ENCODE assay signal across 8 cellular contexts in the genomic region with DNA sequence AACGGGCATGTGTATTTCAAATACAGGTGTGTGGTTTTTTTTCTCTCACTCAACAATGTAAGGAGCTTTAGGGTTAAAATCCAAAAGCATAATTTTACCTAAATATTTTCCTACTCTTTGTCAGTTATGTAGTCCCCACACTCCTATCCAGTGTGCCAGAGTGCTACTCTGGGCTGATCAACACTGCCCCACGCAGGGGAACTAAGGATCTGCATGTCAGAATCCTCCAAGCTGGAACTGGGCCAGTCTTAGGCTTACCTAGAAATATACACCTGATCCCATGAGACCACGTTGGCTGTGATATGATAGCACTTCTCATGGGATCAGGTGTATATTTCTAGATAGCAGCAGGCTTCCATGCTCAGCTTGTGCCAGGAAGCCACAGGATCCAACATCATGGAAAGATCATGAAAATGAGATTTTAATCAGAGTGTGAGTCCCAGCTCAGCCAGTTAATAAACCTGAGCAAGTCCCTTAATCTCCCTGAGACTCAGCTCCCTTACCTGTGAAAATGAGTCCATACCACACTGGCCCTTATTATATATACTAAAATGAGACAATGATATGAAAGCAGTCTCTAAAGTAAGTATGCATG. TPM values are rescaled to one million over a fixed set of nuclear protein-coding genes. Genes with fewer than 3 reads are reported as not detected.
DNase-seq lines count a peak whose midpoint lies in the region; ATAC-seq and TF ChIP-seq lines count a peak whose summit lies in the region.

No MANE protein-coding gene starts in this region.

- TF ChIP-seq CTCF in right lobe of liver (IDR thresholded peaks at IDR 0.05) (peak; percentile 46 to 72 (median 56)), coronary artery (IDR thresholded peaks at IDR 0.05) (no peak)

- no peaks in the 10 kb centered on the region for H3K27me3 ChIP-seq in right lobe of liver

- H3K36me3 ChIP-seq in right lobe of liver, result no peaks in the 10 kb centered on the region

- H3K9me3 ChIP-seq in right lobe of liver, result no peaks in the 10 kb centered on the region

- H3K4me3 ChIP-seq in right lobe of liver (no peak overlapping the region), coronary artery (no peak overlapping the region)

- POLR2A ChIA-PET in activated naive CD8-positive, alpha-beta T cell treated with anti-CD3 and anti-CD28 coated beads, Interleukin-2, amount 10 ng/mL, durations not matched to agents 7 days and 5 days (lab: Charles Lee), result interaction anchor here (1.0 kb wide), 1 partner anchor 11 kb away, joined by 4 read pairs; no protein-coding TSS in a partner anchor

- peak; percentile 58 for DNase-seq in DMS153 (lab: John Stamatoyannopoulos, UW)
- peak; percentile 7 for DNase-seq in NOMO-1 treated with DMSO at 0.1 percent for 48 hours (lab: John Stamatoyannopoulos, UW; ENCODE audit: unreplicated experiment)
- peak; percentile 62 for DNase-seq in activated naive CD8-positive, alpha-beta T cell treated with anti-CD3 and anti-CD28 coated beads, Interleukin-2, amount 10 ng/mL, durations not matched to agents 7 days and 5 days
- DNase-seq in right lobe of liver, result peak in 2 of 3 donors; percentile 26 to 70
- no peak for DNase-seq in NCI-H1048 (lab: John Stamatoyannopoulos, UW)
- no peak for DNase-seq in coronary artery (ENCODE audit: low spot score)

- intact Hi-C loops in right lobe of liver (cut with DNase I), result no loop called here

- no peak overlapping the region for H3K27ac Mint-ChIP-seq in activated naive CD8-positive, alpha-beta T cell treated with anti-CD3 and anti-CD28 coated beads, Interleukin-2, amount 10 ng/mL, durations not matched to agents 7 days and 5 days

- H3K27me3 Mint-ChIP-seq in activated naive CD8-positive, alpha-beta T cell treated with anti-CD3 and anti-CD28 coated beads, Interleukin-2, amount 10 ng/mL, durations not matched to agents 7 days and 5 days, result no peaks in the 10 kb centered on the region

- no peak overlapping the region for H3K27ac ChIP-seq in right lobe of liver
- no peak overlapping the region for H3K27ac ChIP-seq in coronary artery

- H3K9me3 Mint-ChIP-seq in activated naive CD8-positive, alpha-beta T cell treated with anti-CD3 and anti-CD28 coated beads, Interleukin-2, amount 10 ng/mL, durations not matched to agents 7 days and 5 days, result no peaks in the 10 kb centered on the region

- ATAC-seq in GM19438 (IDR thresholded peaks at IDR 0.05; ENCODE audit: low read depth, unreplicated experiment) (peak; percentile 53), HG03460 (IDR thresholded peaks at IDR 0.05; ENCODE audit: unreplicated experiment) (peak; percentile 53), right lobe of liver (peak; percentile 66 to 93 (median 88))
- peak; percentile 85 for ATAC-seq in activated naive CD8-positive, alpha-beta T cell treated with anti-CD3 and anti-CD28 coated beads, Interleukin-2, amount 10 ng/mL, durations not matched to agents 7 days and 5 days (ENCODE audit: low read depth)

- no peak overlapping the region for H3K4me3 Mint-ChIP-seq in activated naive CD8-positive, alpha-beta T cell treated with anti-CD3 and anti-CD28 coated beads, Interleukin-2, amount 10 ng/mL, durations not matched to agents 7 days and 5 days

- TF ChIP-seq POLR2A in right lobe of liver (IDR thresholded peaks at IDR 0.05), result no peak

- peaks cover 25% of the 10 kb centered on the region for H3K4me1 Mint-ChIP-seq in activated naive CD8-positive, alpha-beta T cell treated with anti-CD3 and anti-CD28 coated beads, Interleukin-2, amount 10 ng/mL, durations not matched to agents 7 days and 5 days

- WGBS in right lobe of liver (ENCODE audit: insufficient coverage, low coverage, low lambda C conversion rate, missing lambda C conversion rate), result 40% methylated on average over 3 of the region's 3 CpGs

- peaks cover 6% of the 10 kb centered on the region for H3K36me3 Mint-ChIP-seq in activated naive CD8-positive, alpha-beta T cell treated with anti-CD3 and anti-CD28 coated beads, Interleukin-2, amount 10 ng/mL, durations not matched to agents 7 days and 5 days

- no peaks in the 10 kb centered on the region for H3K4me1 ChIP-seq in right lobe of liver

RNA-seq across cellular contexts. Expression of gene CCDC141, which starts 29.7 kb away (rescaled TPM):
- total RNA-seq in activated naive CD8-positive, alpha-beta T cell treated with anti-CD3 and anti-CD28 coated beads, Interleukin-2, amount 10 ng/mL, durations not matched to agents 7 days and 5 days, result 10 to 100 TPM; 11.8 to 15.0 TPM
- total RNA-seq in right lobe of liver, result under 1 TPM; 0.20 to 0.98 (median 0.58) TPM

Comparison
In these comparisons a context has a peak if more than half of its experiments do, and no peak if none do; other contexts are left out.
1. DNase-seq: peak in DMS153 (single experiment), NOMO-1 treated with DMSO at 0.1 percent for 48 hours (single experiment), activated naive CD8-positive, alpha-beta T cell treated with anti-CD3 and anti-CD28 coated beads, Interleukin-2, amount 10 ng/mL, durations not matched to agents 7 days and 5 days (single experiment) and right lobe of liver (2 of 3); none in NCI-H1048 (single experiment) and coronary artery (single experiment).
2. RNA of gene CCDC141, which starts 29.7 kb away (total RNA-seq): 11.8 to 15.0 TPM in activated naive CD8-positive, alpha-beta T cell treated with anti-CD3 and anti-CD28 coated beads, Interleukin-2, amount 10 ng/mL, durations not matched to agents 7 days and 5 days; 0.20 to 0.98 TPM in right lobe of liver; every median in the first group is over 4 times any median in the second.
3. Peak in every context shown above with its lines, with median percentiles within 50 percentile points of each other: ATAC-seq.